ENCODE assay signal across 9 cellular contexts in the genomic region with DNA sequence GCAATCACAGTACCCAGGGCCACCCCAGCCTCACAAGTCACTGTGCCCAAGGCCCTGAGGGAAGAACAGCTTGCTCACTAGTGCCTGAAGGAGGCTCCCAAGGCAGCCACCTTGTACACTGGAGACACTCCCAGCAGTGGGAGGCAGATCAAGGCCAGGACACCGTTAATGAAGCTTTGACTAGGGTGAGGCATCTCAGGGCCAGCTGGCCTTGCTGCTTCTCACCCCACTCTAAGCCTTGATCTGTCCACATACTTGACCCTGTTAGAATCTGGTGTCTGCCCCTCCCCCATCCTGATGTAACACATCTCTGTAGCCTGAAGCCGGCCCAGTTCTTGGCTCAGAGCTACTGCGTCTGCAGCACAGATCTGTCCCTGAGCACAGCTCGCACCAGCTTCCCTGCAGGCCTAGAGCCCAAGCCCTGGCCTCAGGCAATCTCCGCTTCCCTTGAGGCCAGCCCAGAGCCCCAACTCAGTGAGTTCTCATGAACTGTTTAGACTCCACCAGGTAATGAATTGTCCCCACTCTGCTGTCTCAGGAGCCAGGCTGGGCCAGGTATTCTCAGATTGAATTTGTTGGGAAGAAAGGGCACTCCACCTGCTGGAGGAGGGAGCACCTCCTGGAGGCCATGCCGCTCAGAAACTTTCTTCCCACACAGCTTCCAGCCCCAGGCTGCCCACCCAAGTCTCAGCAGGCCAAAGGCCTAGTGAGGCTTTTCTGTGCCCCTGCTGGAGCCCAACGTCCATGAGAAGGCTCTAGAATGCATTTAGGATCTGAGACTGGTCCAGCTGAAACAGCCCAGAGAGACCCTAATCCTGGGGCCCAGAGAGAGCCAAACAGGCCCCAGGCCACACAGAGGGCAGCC. TPM values are rescaled to one million over a fixed set of nuclear protein-coding genes. Genes with fewer than 3 reads are reported as not detected.
A peak's percentile ranks its signal among the peaks of the same experiment; 100 is the strongest.
DNase-seq lines count a peak whose midpoint lies in the region; ATAC-seq and TF ChIP-seq lines count a peak whose summit lies in the region.
"Had no signal": no experiment of that assay in that cellular context is flagged by ENCODE, and none has a peak within 500 bp of the region (broad histone marks: within the 10 kb centered on the region; RNA-seq: fewer than 3 reads in every experiment).

No MANE protein-coding gene starts in this region.

- H3K4me2 ChIP-seq in DND-41 (ENCODE audit: insufficient read depth, low read length) (no peak overlapping the region), fibroblast of lung (ENCODE audit: extremely low read depth, insufficient read depth, low read length) (no peak overlapping the region), osteoblast (ENCODE audit: insufficient read depth, low read length) (no peak overlapping the region)

- peak overlapping the region; percentile 55; the same call in 1 of the 2 replicates for H2AFZ ChIP-seq in DND-41 (ENCODE audit: low read depth, low read length)
- no peak overlapping the region for H2AFZ ChIP-seq in fibroblast of lung (ENCODE audit: low read length)
- peak overlapping the region; percentile 3 for H2AFZ ChIP-seq in osteoblast (ENCODE audit: low read length)

- H3K27me3 ChIP-seq in DND-41 (ENCODE audit: insufficient read depth, low read length, poor library complexity) (no peaks in the 10 kb centered on the region), NT2/D1 (ENCODE audit: insufficient read depth, insufficient read length) (no peaks in the 10 kb centered on the region), fibroblast of lung (ENCODE audit: control insufficient read depth, insufficient read depth, low read length) (no peaks in the 10 kb centered on the region), osteoblast (ENCODE audit: insufficient read depth, low read length) (no peaks in the 10 kb centered on the region)

- ATAC-seq in DND-41 (ENCODE audit: insufficient read depth, low read depth) (peak; percentile 32; the same call in 2 of the 3 replicates), HG02970 (IDR thresholded peaks at IDR 0.05; ENCODE audit: low FRiP score, unreplicated experiment) (no peak), HG03354 (IDR thresholded peaks at IDR 0.05; ENCODE audit: poor library complexity, severe bottlenecking, unreplicated experiment) (no peak), HG02884 (IDR thresholded peaks at IDR 0.05; ENCODE audit: unreplicated experiment) (no peak)

- H3K4me3 ChIP-seq in DND-41 (ENCODE audit: low read depth in 1 of 2, low read length in 2 of 2): no peak overlapping the region
- H3K4me3 ChIP-seq in NT2/D1 (ENCODE audit: insufficient read length, low read depth): no peak overlapping the region
- no peak overlapping the region for H3K4me3 ChIP-seq in fibroblast of lung (replicated peaks in 1 of 4; ENCODE audit: control extremely low read depth in 1 of 4, insufficient read depth in 1 of 4, low read depth in 3 of 4, low read length in 4 of 4)
- no peak overlapping the region for H3K4me3 ChIP-seq in osteoblast (ENCODE audit: insufficient read depth, low read length)

- H4K20me1 ChIP-seq in DND-41 (ENCODE audit: insufficient read depth, low read length) (no peaks in the 10 kb centered on the region), fibroblast of lung (ENCODE audit: control insufficient read depth, extremely low read depth, insufficient read depth, low read length) (no peaks in the 10 kb centered on the region), osteoblast (ENCODE audit: insufficient read depth, low read length) (no peaks in the 10 kb centered on the region)

- TF ChIP-seq CTCF in DND-41 (IDR thresholded peaks at IDR 0.05; ENCODE audit: borderline replicate concordance, extremely low read depth, low read length, poor library complexity, severe bottlenecking) (peak; percentile 15), fibroblast of lung (conservative IDR thresholded peaks at IDR 0.05 in 1 of 2, IDR thresholded peaks at IDR 0.05 in 1 of 2; ENCODE audit: low read depth in 1 of 2, low read length in 2 of 2) (peak; percentile 1 to 8), osteoblast (IDR thresholded peaks at IDR 0.05; ENCODE audit: extremely low read depth, low read depth, low read length) (no peak)

- H3K4me1 ChIP-seq in DND-41 (ENCODE audit: insufficient read depth, low read length) (no peaks in the 10 kb centered on the region), NT2/D1 (ENCODE audit: insufficient read depth, insufficient read length) (peaks cover 17% of the 10 kb centered on the region), fibroblast of lung (ENCODE audit: control insufficient read depth, extremely low read depth, insufficient read depth, low read length) (peaks cover 11% of the 10 kb centered on the region), osteoblast (ENCODE audit: insufficient read depth, low read length) (peaks cover 12% of the 10 kb centered on the region)

- H3K27ac ChIP-seq in DND-41 (ENCODE audit: low read length) (no peak overlapping the region), fibroblast of lung (ENCODE audit: insufficient read depth, low read length) (no peak overlapping the region), osteoblast (ENCODE audit: low read depth, low read length) (no peak overlapping the region)

- H3K36me3 ChIP-seq in DND-41 (ENCODE audit: insufficient read depth, low read length) (no peaks in the 10 kb centered on the region), NT2/D1 (ENCODE audit: insufficient read depth, insufficient read length, low read length) (no peaks in the 10 kb centered on the region), fibroblast of lung (ENCODE audit: control insufficient read depth, insufficient read depth, low read length) (no peaks in the 10 kb centered on the region), osteoblast (ENCODE audit: insufficient read depth, low read length) (no peaks in the 10 kb centered on the region)

- H3K9ac ChIP-seq in DND-41 (ENCODE audit: low read depth, low read length): no peak overlapping the region
- H3K9ac ChIP-seq in NT2/D1 (ENCODE audit: insufficient read length, low read depth): peak overlapping the region; percentile 37
- no peak overlapping the region for H3K9ac ChIP-seq in fibroblast of lung (ENCODE audit: insufficient read depth, low read length)

- no peak for DNase-seq in DND-41
- DNase-seq in NT2/D1 (ENCODE audit: low read depth, low spot score): no peak
- peak; percentile 51 to 88 for DNase-seq in fibroblast of lung (ENCODE audit: low read depth in 2 of 2)
- peak; percentile 85 for DNase-seq in osteoblast (ENCODE audit: insufficient read length, low spot score, missing footprints)
- DNase-seq in NCI-H1694 (lab: John Stamatoyannopoulos, UW): no peak
- DNase-seq: T-helper 9 cell had no signal

- H3K79me2 ChIP-seq in DND-41 (ENCODE audit: insufficient read depth, low read length) (no peaks in the 10 kb centered on the region), fibroblast of lung (ENCODE audit: control insufficient read depth, insufficient read depth, low read length) (no peaks in the 10 kb centered on the region), osteoblast (ENCODE audit: insufficient read depth, low read length) (no peaks in the 10 kb centered on the region)

- H3K9me3 ChIP-seq in DND-41 (ENCODE audit: insufficient read depth, low read length, severe bottlenecking) (no peaks in the 10 kb centered on the region), NT2/D1 (ENCODE audit: insufficient read depth, low read length) (no peaks in the 10 kb centered on the region), fibroblast of lung (ENCODE audit: control insufficient read depth, insufficient read depth, low read depth, low read length) (no peaks in the 10 kb centered on the region), osteoblast (ENCODE audit: low read depth, low read length) (no peaks in the 10 kb centered on the region)

RNA-seq across cellular contexts. Expression of gene JADE2, which starts 13.4 kb away (rescaled TPM):
- total RNA-seq in fibroblast of lung: 23.6 and 45.9 TPM in 2 replicates
- 10.0 and 20.2 TPM in 2 replicates for polyA plus RNA-seq in fibroblast of lung
- polyA plus RNA-seq in fibroblast of lung (2012): 11.7 and 22.0 TPM in 2 replicates
- 24.2 and 55.5 TPM in 2 replicates for polyA minus RNA-seq in fibroblast of lung (ENCODE audit: low replicate concordance)
- total RNA-seq in osteoblast: 22.7 and 26.8 TPM in 2 replicates

Comparison
In these comparisons a context has a peak if more than half of its experiments do, and no peak if none do; other contexts are left out.
1. DNase-seq: peak in fibroblast of lung (2 of 2) and osteoblast (single experiment); none in DND-41 (single experiment), NT2/D1 (single experiment) and NCI-H1694 (single experiment).